In the genomic region with DNA sequence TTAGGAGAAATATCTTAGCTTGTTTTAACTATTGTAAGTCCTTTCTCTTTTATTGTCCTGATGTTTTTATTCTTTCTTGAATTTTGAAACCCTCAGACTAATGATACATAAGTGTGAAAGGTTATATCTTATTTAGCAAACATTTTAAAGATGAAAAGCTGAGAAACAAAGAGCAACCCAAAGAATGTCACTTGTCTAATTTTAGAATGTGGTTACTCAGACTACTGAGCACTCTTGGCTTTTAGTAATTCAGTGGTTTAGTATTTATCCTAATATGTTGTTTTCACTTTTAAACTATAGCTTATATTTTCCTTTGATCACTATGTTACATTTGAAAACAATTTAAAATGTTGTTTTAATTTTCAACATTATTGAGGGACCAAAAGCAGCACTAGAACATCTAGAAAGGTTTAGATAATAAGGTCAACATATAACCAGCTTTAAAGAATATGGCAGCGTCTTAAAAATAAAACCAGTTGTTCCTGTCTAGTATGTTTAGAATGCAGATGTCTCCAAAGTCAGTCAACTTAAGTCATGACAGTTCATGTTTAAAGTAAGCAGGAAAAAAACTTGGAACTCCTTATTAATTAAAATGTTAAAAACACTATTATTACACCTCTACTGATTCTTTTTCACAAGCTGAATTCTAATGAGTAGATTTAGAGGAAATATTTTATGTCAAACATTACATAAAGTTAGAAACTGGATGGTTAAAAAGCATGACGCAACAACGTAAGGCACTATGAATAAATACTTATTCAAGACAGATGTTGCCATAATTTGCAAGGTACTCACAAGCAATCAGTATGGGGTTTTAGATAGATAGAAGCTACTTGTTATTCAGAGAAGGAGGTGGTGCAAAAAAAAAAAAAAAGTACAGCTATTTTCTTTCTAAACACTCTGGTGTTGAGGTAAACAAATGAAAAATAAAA, we compare ENCODE assay signal across 11 cellular contexts. TPM values are rescaled to one million over a fixed set of nuclear protein-coding genes. Genes with fewer than 3 reads are reported as not detected.
A peak's percentile ranks its signal among the peaks of the same experiment; 100 is the strongest.
DNase-seq lines count a peak whose midpoint lies in the region; ATAC-seq, FAIRE-seq and TF ChIP-seq lines count a peak whose summit lies in the region.
"Had no signal": no experiment of that assay in that cellular context is flagged by ENCODE, and none has a peak within 500 bp of the region (broad histone marks: within the 10 kb centered on the region; RNA-seq: fewer than 3 reads in every experiment).

No MANE protein-coding gene starts in this region.

- no peak overlapping the region for H3K27ac Mint-ChIP-seq in neural progenitor cell

- peak overlapping the region in 1 of 2 experiments; percentile 87; a peak in 1 of 4 replicates for H3K4me3 ChIP-seq in SK-N-SH (ENCODE audit: low read depth in 2 of 2, low read length in 1 of 2)
- H3K4me3 ChIP-seq in MM.1S (ENCODE audit: low read length), result no peak overlapping the region
- H3K4me3 ChIP-seq in H1 (ENCODE audit: extremely low read depth in 1 of 4, insufficient read depth in 2 of 4, low read depth in 3 of 4, low read length in 4 of 4), result peak overlapping the region in 1 of 4 experiments; percentile 96; a peak in 2 of 8 replicates
- peak overlapping the region; percentile 66 for H3K4me3 ChIP-seq in neural progenitor cell
- H3K4me3 ChIP-seq in lower leg skin (ENCODE audit: low read depth, poor library complexity, severe bottlenecking), result no peak overlapping the region

- no peaks in the 10 kb centered on the region for H3K9me2 ChIP-seq in SK-N-SH
- H3K9me2 ChIP-seq in MM.1S (replicated peaks; ENCODE audit: insufficient read depth, low read length), result no peaks in the 10 kb centered on the region

- H3K27me3 Mint-ChIP-seq in neural progenitor cell (ENCODE audit: insufficient read depth, low read depth), result peaks cover 5% of the 10 kb centered on the region

- H4K20me1 ChIP-seq in SK-N-SH (ENCODE audit: insufficient read depth) (peaks cover 38% of the 10 kb centered on the region), MM.1S (ENCODE audit: insufficient read depth, low read length) (peaks cover 8% of the 10 kb centered on the region; the same call in 1 of the 2 replicates), H1 (replicated peaks in 1 of 2; ENCODE audit: control insufficient read depth in 1 of 2, insufficient read depth in 2 of 2, low read length in 2 of 2) (peaks cover 10 to 16% of the 10 kb centered on the region in 2 experiments), neural progenitor cell (ENCODE audit: low read depth) (peaks cover 72% of the 10 kb centered on the region)

- no peak overlapping the region for H2BK120ac ChIP-seq in H1 (replicated peaks; ENCODE audit: low read depth, low read length)

- intact Hi-C loops in lower leg skin (cut with DNase I; ENCODE audit: low total_unique reads), result no loop called here

- DNase-seq in SK-N-SH (no peak), MM.1S (no peak), H1 (ENCODE audit: low read depth in 1 of 2, low spot score in 2 of 2) (no peak), neural progenitor cell (ENCODE audit: low spot score) (no peak), lower leg skin (ENCODE audit: low spot score in 2 of 2) (no peak), MV-4-11 (lab: John Stamatoyannopoulos, UW) (no peak)
- DNase-seq: anterior cingulate cortex, NCI-H1092 had no signal

- TF ChIP-seq RAD21 in SK-N-SH (IDR thresholded peaks at IDR 0.05; ENCODE audit: low read length), result no peak
- TF ChIP-seq RAD21 in H1 (IDR thresholded peaks at IDR 0.05 in 1 of 2, conservative IDR thresholded peaks at IDR 0.05 in 1 of 2; ENCODE audit: low read depth in 2 of 2, low read length in 2 of 2), result no peak

- H3K36me3 ChIP-seq in SK-N-SH (replicated peaks in 1 of 2; ENCODE audit: control insufficient read depth in 1 of 2, insufficient read depth in 2 of 2, low read length in 1 of 2), result peaks cover 47 to 49% of the 10 kb centered on the region in 2 experiments
- H3K36me3 ChIP-seq in MM.1S (replicated peaks; ENCODE audit: insufficient read depth, low read length), result no peaks in the 10 kb centered on the region; the same call in 1 of the 2 replicates
- peaks cover 0 to 36% (median 7%) of the 10 kb centered on the region in 4 experiments; a peak in 5 of 8 replicates for H3K36me3 ChIP-seq in H1 (ENCODE audit: control insufficient read depth in 2 of 4, insufficient read depth in 4 of 4, low read length in 3 of 4)
- H3K36me3 ChIP-seq in neural progenitor cell, result peaks cover 20% of the 10 kb centered on the region

- POLR2A ChIA-PET in SK-N-SH (lab: Yijun Ruan, JAX), result no interaction called here
- POLR2A ChIA-PET in H1 (lab: Charles Lee; ENCODE audit: partially characterized antibody), result interaction anchor here (0.7 to 3.7 kb wide), 6 partner anchors 10 to 1551 kb away, joined by 3 to 18 read pairs (median 4); a partner anchor contains a TSS

- H3K4me1 Mint-ChIP-seq in neural progenitor cell, result peaks cover 28% of the 10 kb centered on the region

- no peaks in the 10 kb centered on the region for H3K9me3 ChIP-seq in SK-N-SH
- H3K9me3 ChIP-seq in MM.1S (replicated peaks; ENCODE audit: insufficient read depth, low read length), result no peaks in the 10 kb centered on the region
- no peaks in the 10 kb centered on the region for H3K9me3 ChIP-seq in H1 (ENCODE audit: insufficient read depth in 2 of 2, low read depth in 1 of 2, low read length in 1 of 2)
- no peaks in the 10 kb centered on the region for H3K9me3 ChIP-seq in neural progenitor cell (ENCODE audit: low read depth)

- TF ChIP-seq POLR2A in H1 (IDR thresholded peaks at IDR 0.05; ENCODE audit: control extremely low read depth in 1 of 2, low read depth in 2 of 2, low read length in 2 of 2) (no peak), lower leg skin (IDR thresholded peaks at IDR 0.05) (no peak)

- H3K56ac ChIP-seq in H1 (replicated peaks; ENCODE audit: insufficient read length, low read depth, low read length), result no peak overlapping the region

- H3F3A ChIP-seq in SK-N-SH (replicated peaks; ENCODE audit: insufficient read depth) (no peaks in the 10 kb centered on the region), MM.1S (ENCODE audit: insufficient read depth, low read length) (peaks cover 4% of the 10 kb centered on the region; the same call in 1 of the 2 replicates), neural progenitor cell (ENCODE audit: low read depth) (peaks cover 18% of the 10 kb centered on the region)

- H3K18ac ChIP-seq in H1 (ENCODE audit: extremely low read depth, low read length), result no peak overlapping the region

- CTCF ChIA-PET in SK-N-SH (lab: Yijun Ruan, JAX), result interaction anchor here (0.8 to 1.7 kb wide), 6 partner anchors 10 to 104 kb away, joined by 3 to 7 read pairs (median 4); a partner anchor contains a TSS
- CTCF ChIA-PET in H1 (lab: Charles Lee; ENCODE audit: partially characterized antibody), result interaction anchor here (0.5 kb wide), 1 partner anchor 1078 kb away, joined by 3 read pairs; no protein-coding TSS in a partner anchor

- no peak overlapping the region for H4K5ac ChIP-seq in H1 (ENCODE audit: insufficient read length, low read depth, low read length)

- H2BK5ac ChIP-seq in H1 (ENCODE audit: low read depth, low read length), result no peak overlapping the region

- H3K27me3 ChIP-seq in SK-N-SH (ENCODE audit: insufficient read depth) (no peaks in the 10 kb centered on the region), MM.1S (replicated peaks; ENCODE audit: insufficient read depth, low read length) (no peaks in the 10 kb centered on the region), H1 (replicated peaks in 1 of 4; ENCODE audit: control insufficient read depth in 3 of 4, extremely low read depth in 1 of 4, insufficient read depth in 3 of 4, low read length in 3 of 4) (no peaks in the 10 kb centered on the region), neural progenitor cell (no peaks in the 10 kb centered on the region)

- H3K4ac ChIP-seq in H1 (replicated peaks; ENCODE audit: insufficient read length, low read depth, low read length), result no peak overlapping the region

- no peak for FAIRE-seq in H1 (lab: Jason Lieb, UNC)
- FAIRE-seq: A204.1 had no signal

- no peak overlapping the region for H2BK20ac ChIP-seq in H1 (ENCODE audit: low read length)

- H2BK15ac ChIP-seq in H1 (ENCODE audit: low read length), result no peak overlapping the region

- H4K8ac ChIP-seq in H1 (ENCODE audit: extremely low read depth, insufficient read depth, low read length), result no peak overlapping the region

- peaks cover 13 to 31% of the 10 kb centered on the region in 2 experiments; a peak in 3 of 4 replicates for H3K4me1 ChIP-seq in SK-N-SH (ENCODE audit: control insufficient read depth in 1 of 2, insufficient read depth in 2 of 2, low read depth in 1 of 2, low read length in 1 of 2)
- peaks cover 32% of the 10 kb centered on the region for H3K4me1 ChIP-seq in MM.1S (ENCODE audit: low read length)
- peaks cover 0 to 6% (median 1%) of the 10 kb centered on the region in 4 experiments; a peak in 3 of 7 replicates for H3K4me1 ChIP-seq in H1 (replicated peaks in 1 of 4; ENCODE audit: control insufficient read depth in 3 of 4, insufficient read depth in 4 of 4, low read length in 3 of 4)
- H3K4me1 ChIP-seq in neural progenitor cell, result peaks cover 30% of the 10 kb centered on the region

- H3K23ac ChIP-seq in H1 (ENCODE audit: insufficient read length), result no peak overlapping the region

- no peak overlapping the region for H2AFZ ChIP-seq in SK-N-SH (ENCODE audit: low read depth)
- H2AFZ ChIP-seq in MM.1S (ENCODE audit: low read length), result no peak overlapping the region
- no peak overlapping the region for H2AFZ ChIP-seq in H1 (ENCODE audit: low read length)
- H2AFZ ChIP-seq in neural progenitor cell (replicated peaks), result no peak overlapping the region

- H4K91ac ChIP-seq in H1 (replicated peaks; ENCODE audit: insufficient read length, low read length), result no peak overlapping the region

- H2AK5ac ChIP-seq in H1 (ENCODE audit: low read depth, low read length), result no peak overlapping the region

- ATAC-seq in SK-N-SH treated with all-trans-retinoic acid at 6 μM for 48 hours, result no peak
- no peak for ATAC-seq in GM18858 (IDR thresholded peaks at IDR 0.05; ENCODE audit: unreplicated experiment)

- TF ChIP-seq CTCF in SK-N-SH (IDR thresholded peaks at IDR 0.05) (no peak), MM.1S (IDR thresholded peaks at IDR 0.05; ENCODE audit: low read length) (no peak), H1 (IDR thresholded peaks at IDR 0.05; ENCODE audit: control extremely low read depth in 1 of 3, insufficient read depth in 1 of 3, low read depth in 1 of 3, low read length in 3 of 3) (no peak), neural progenitor cell (IDR thresholded peaks at IDR 0.05) (no peak), lower leg skin (IDR thresholded peaks at IDR 0.05) (no peak)

- H3K27ac ChIP-seq in SK-N-SH (ENCODE audit: low read depth in 2 of 2, low read length in 1 of 2) (0 out of 4 replicates have a peak overlapping the region, but pooled peaks of 1 of the 2 experiments have one; percentile 0), MM.1S (ENCODE audit: low read length) (no peak overlapping the region), H1 (ENCODE audit: low read depth, low read length) (no peak overlapping the region), neural progenitor cell (no peak overlapping the region)

- H3K23me2 ChIP-seq in H1 (ENCODE audit: low read depth, low read length), result peaks cover 13% of the 10 kb centered on the region

- no peak overlapping the region for H3K14ac ChIP-seq in H1 (ENCODE audit: insufficient read length)

- H3K36me3 Mint-ChIP-seq in neural progenitor cell, result peaks cover 11% of the 10 kb centered on the region

- H3K79me2 ChIP-seq in SK-N-SH (ENCODE audit: insufficient read depth) (peaks cover 94% of the 10 kb centered on the region), MM.1S (ENCODE audit: low read length) (peaks cover 90% of the 10 kb centered on the region), H1 (ENCODE audit: control insufficient read depth in 1 of 2, insufficient read depth in 2 of 2, low read length in 2 of 2) (peaks cover 40 to 86% of the 10 kb centered on the region in 2 experiments), neural progenitor cell (ENCODE audit: low read depth) (peaks cover 90% of the 10 kb centered on the region)

- H3K4me2 ChIP-seq in SK-N-SH (peak overlapping the region; percentile 95), MM.1S (ENCODE audit: low read depth, low read length) (peak overlapping the region; percentile 15), H1 (ENCODE audit: insufficient read depth in 1 of 2, low read depth in 2 of 2, low read length in 2 of 2) (peak overlapping the region in 1 of 2 experiments; percentile 80), neural progenitor cell (peak overlapping the region; percentile 93)

- no peak overlapping the region for H2BK12ac ChIP-seq in H1 (ENCODE audit: low read depth, low read length)

- H3K4me3 Mint-ChIP-seq in neural progenitor cell, result peak overlapping the region; percentile 96

- peak overlapping the region; percentile 83; the same call in 1 of the 2 replicates for H3K9ac ChIP-seq in SK-N-SH
- no peak overlapping the region for H3K9ac ChIP-seq in MM.1S (ENCODE audit: low read length)
- no peak overlapping the region for H3K9ac ChIP-seq in H1 (replicated peaks in 1 of 4; ENCODE audit: extremely low read depth in 1 of 4, low read depth in 3 of 4, low read length in 3 of 4)
- H3K9ac ChIP-seq in neural progenitor cell, result peak overlapping the region; percentile 17

- WGBS in SK-N-SH (ENCODE audit: low lambda C conversion rate), result 84% methylated on average over 3 of the region's 3 CpGs
- 89% methylated on average over 3 of the region's 3 CpGs; no CpG with 5 or more reads in 1 of the 2 experiments for WGBS in H1 (ENCODE audit: extremely low coverage in 1 of 2, insufficient coverage in 1 of 2, insufficient read length in 1 of 2, insufficient replicate concordance in 2 of 2, low coverage in 1 of 2, low lambda C conversion rate in 2 of 2, missing lambda C conversion rate in 1 of 2), 2 experiments
- 23 to 31% methylated on average over 3 of the region's 3 CpGs for WGBS in lower leg skin, 2 donors

- TF ChIP-seq EP300 in SK-N-SH (IDR thresholded peaks at IDR 0.05; ENCODE audit: borderline replicate concordance in 1 of 2, low read depth in 1 of 2, low read length in 1 of 2) (no peak), H1 (IDR thresholded peaks at IDR 0.05; ENCODE audit: borderline replicate concordance in 1 of 2, low read depth in 2 of 2, low read length in 2 of 2) (no peak)

- H3K79me1 ChIP-seq in H1 (ENCODE audit: low read depth, low read length), result peaks cover 4% of the 10 kb centered on the region; the same call in 1 of the 2 replicates

- peaks cover 3% of the 10 kb centered on the region for H3K9me3 Mint-ChIP-seq in neural progenitor cell

RNA-seq across cellular contexts. Expression of a gene that starts 2.4 kb away (rescaled TPM):
- polyA plus RNA-seq in SK-N-SH (2012; rRNA removed) (4.6 and 6.9 TPM in 2 replicates), H1 (2011; rRNA removed) (10.9 and 20.3 TPM in 2 replicates)
- 6.0 and 7.0 TPM in 2 replicates for polyA plus RNA-seq in SK-N-SH (2012; cell fraction: cytosol; rRNA removed)
- polyA plus RNA-seq in SK-N-SH (2012; cell fraction: nucleus; rRNA removed), result 9.7 and 20.6 TPM in 2 replicates
- 51.4 TPM in 2 replicates for total RNA-seq in H1 (2021; fragmentation: NEBNext Ultra II Directional; extraction: Animal tissue kit (Norgen Biotek cat#: 25700))
- polyA plus RNA-seq in H1 (2011; cell fraction: cytosol; rRNA removed), result 22.4 TPM
- polyA plus RNA-seq in H1 (2011; cell fraction: nucleus; rRNA removed), result 9.3 TPM
- 17.7 to 36.7 TPM (median 25.0 TPM) in 4 replicates for polyA plus RNA-seq in H1 (2012, experiment 1 of 2)
- polyA plus RNA-seq in H1 (2012, experiment 2 of 2), result 1.8 TPM
- polyA plus RNA-seq in H1 (2013, experiment 1 of 2), result 21.6 TPM
- 20.7 TPM for polyA plus RNA-seq in H1 (2013, experiment 2 of 2)
- 31.9 and 42.1 TPM in 2 replicates for polyA minus RNA-seq in H1 (2011; rRNA and poly(A)+ RNA removed)
- 22.8 TPM for polyA minus RNA-seq in H1 (2011; cell fraction: cytosol; rRNA and poly(A)+ RNA removed)
- polyA minus RNA-seq in H1 (2011; cell fraction: nucleus; rRNA and poly(A)+ RNA removed), result 49.7 TPM
- total RNA-seq in neural progenitor cell (ENCODE audit: low replicate concordance) (50.1 and 69.8 TPM in 2 replicates), lower leg skin (10 to 100 TPM; 20.9 to 26.7 (median 24.0) TPM)

RNA-seq across cellular contexts. Expression of a gene that starts 2.9 kb away (rescaled TPM):
- polyA plus RNA-seq in SK-N-SH (2012; rRNA removed), result 28.4 and 32.1 TPM in 2 replicates
- polyA plus RNA-seq in SK-N-SH (2012; cell fraction: cytosol; rRNA removed), result 47.1 and 55.7 TPM in 2 replicates
- 22.8 and 29.5 TPM in 2 replicates for polyA plus RNA-seq in SK-N-SH (2012; cell fraction: nucleus; rRNA removed)
- 79.6 and 85.7 TPM in 2 replicates for total RNA-seq in H1 (2021; fragmentation: NEBNext Ultra II Directional; extraction: Animal tissue kit (Norgen Biotek cat#: 25700))
- 11.3 and 17.9 TPM in 2 replicates for polyA plus RNA-seq in H1 (2011; rRNA removed)
- 35.0 TPM for polyA plus RNA-seq in H1 (2011; cell fraction: cytosol; rRNA removed)
- polyA plus RNA-seq in H1 (2011; cell fraction: nucleus; rRNA removed), result 8.4 TPM
- polyA plus RNA-seq in H1 (2012, experiment 1 of 2), result 51.7 to 77.2 TPM (median 55.6 TPM) in 4 replicates
- polyA plus RNA-seq in H1 (2012, experiment 2 of 2), result 15.4 TPM
- polyA plus RNA-seq in H1 (2013, experiment 1 of 2), result 55.7 TPM
- 56.7 TPM for polyA plus RNA-seq in H1 (2013, experiment 2 of 2)
- polyA minus RNA-seq in H1 (2011; rRNA and poly(A)+ RNA removed), result 14.1 and 17.6 TPM in 2 replicates
- 15.3 TPM for polyA minus RNA-seq in H1 (2011; cell fraction: cytosol; rRNA and poly(A)+ RNA removed)
- 19.3 TPM for polyA minus RNA-seq in H1 (2011; cell fraction: nucleus; rRNA and poly(A)+ RNA removed)
- 78.7 and 107 TPM in 2 replicates for total RNA-seq in neural progenitor cell (ENCODE audit: low replicate concordance)
- 10 to 100 TPM; 30.4 to 55.2 (median 41.6) TPM for total RNA-seq in lower leg skin

Comparison
In these comparisons a context has a peak if more than half of its experiments do, and no peak if none do; other contexts are left out.
1. H3K9ac ChIP-seq: peak in SK-N-SH (single experiment) and neural progenitor cell (single experiment); none in MM.1S (single experiment) and H1 (0 of 4).